Comparison of ENCODE assay signal across 8 cellular contexts in genomic region chr3:181711325-181712135, GRCh38. TPM values are rescaled to one million over a fixed set of nuclear protein-coding genes. Genes with fewer than 3 reads are reported as not detected.
A peak's percentile ranks its signal among the peaks of the same experiment; 100 is the strongest.
DNase-seq lines count a peak whose midpoint lies in the region; ATAC-seq and TF ChIP-seq lines count a peak whose summit lies in the region.

TSS of gene SOX2 (plus strand) at chr3:181711925. CDS start at chr3:181712361, 436 bp downstream.

- DNase-seq in NCI-H2227 (lab: John Stamatoyannopoulos, UW; ENCODE audit: unreplicated experiment) (peak; percentile 95), anterior cingulate cortex (lab: John Stamatoyannopoulos, UW) (peak in 57 of 58 donors; percentile 29 to 95 (median 87)), left ventricle myocardium inferior (peak; percentile 35), posterior cingulate gyrus (peak; percentile 79 to 98 (median 86)), SKM-1 treated with dmso at 0.1 percent for 144 hours (lab: John Stamatoyannopoulos, UW; ENCODE audit: unreplicated experiment) (no peak)

- H3K36me3 ChIP-seq in BLaER1 = no peaks in the 10 kb centered on the region
- no peaks in the 10 kb centered on the region for H3K36me3 ChIP-seq in left ventricle myocardium inferior

- no peak within 1 kb of the TSS for H3K4me2 ChIP-seq in BLaER1

- H3K4me3 ChIP-seq in BLaER1 (0 out of 2 replicates have a peak within 1 kb of the TSS, but pooled peaks have one; percentile 18), left ventricle myocardium inferior (peak within 1 kb of the TSS; percentile 54)

- H3K9ac ChIP-seq in BLaER1 = no peak within 1 kb of the TSS

- TF ChIP-seq CTCF in left ventricle myocardium inferior (IDR thresholded peaks at IDR 0.05; ENCODE audit: borderline replicate concordance) = no peak

- H3K4me1 ChIP-seq in BLaER1 (no peaks in the 10 kb centered on the region), left ventricle myocardium inferior (peaks cover 34% of the 10 kb centered on the region)

- intact Hi-C loops in left ventricle myocardium inferior (cut with micrococcal nuclease) = no loop called here
- intact Hi-C loops in posterior cingulate gyrus (cut with DNase I) = loop anchor here (2.0 kb wide), 1 partner anchor 547 kb away; no protein-coding TSS in a partner anchor

- H3K27me3 ChIP-seq in BLaER1 (peaks cover 100% of the 10 kb centered on the region), left ventricle myocardium inferior (ENCODE audit: low read depth) (peaks cover 100% of the 10 kb centered on the region)

- H4K20me1 ChIP-seq in BLaER1 = peaks cover 79% of the 10 kb centered on the region

- no peak within 1 kb of the TSS for H3K27ac ChIP-seq in BLaER1
- H3K27ac ChIP-seq in left ventricle myocardium inferior (replicated peaks) = peak within 1 kb of the TSS; percentile 15

- ATAC-seq in GM21576 (IDR thresholded peaks at IDR 0.05; ENCODE audit: unreplicated experiment) (peak; percentile 45), GM21526 (IDR thresholded peaks at IDR 0.05; ENCODE audit: low FRiP score, unreplicated experiment) (no peak)

- peaks cover 11% of the 10 kb centered on the region for H3K9me3 ChIP-seq in BLaER1
- H3K9me3 ChIP-seq in left ventricle myocardium inferior (replicated peaks) = no peaks in the 10 kb centered on the region

RNA-seq across cellular contexts. Expression of gene SOX2, which starts in this region (rescaled TPM):
- total RNA-seq in left ventricle myocardium inferior = 0.16 TPM

Comparison
In these comparisons a context has a peak if more than half of its experiments do, and no peak if none do; other contexts are left out.
1. Peak in DNase-seq, H3K4me3 ChIP-seq and H3K27ac ChIP-seq in left ventricle myocardium inferior; RNA of the gene not detected or under 1 TPM.